1 cellular context compared by ENCODE assay signal in the genomic region with DNA sequence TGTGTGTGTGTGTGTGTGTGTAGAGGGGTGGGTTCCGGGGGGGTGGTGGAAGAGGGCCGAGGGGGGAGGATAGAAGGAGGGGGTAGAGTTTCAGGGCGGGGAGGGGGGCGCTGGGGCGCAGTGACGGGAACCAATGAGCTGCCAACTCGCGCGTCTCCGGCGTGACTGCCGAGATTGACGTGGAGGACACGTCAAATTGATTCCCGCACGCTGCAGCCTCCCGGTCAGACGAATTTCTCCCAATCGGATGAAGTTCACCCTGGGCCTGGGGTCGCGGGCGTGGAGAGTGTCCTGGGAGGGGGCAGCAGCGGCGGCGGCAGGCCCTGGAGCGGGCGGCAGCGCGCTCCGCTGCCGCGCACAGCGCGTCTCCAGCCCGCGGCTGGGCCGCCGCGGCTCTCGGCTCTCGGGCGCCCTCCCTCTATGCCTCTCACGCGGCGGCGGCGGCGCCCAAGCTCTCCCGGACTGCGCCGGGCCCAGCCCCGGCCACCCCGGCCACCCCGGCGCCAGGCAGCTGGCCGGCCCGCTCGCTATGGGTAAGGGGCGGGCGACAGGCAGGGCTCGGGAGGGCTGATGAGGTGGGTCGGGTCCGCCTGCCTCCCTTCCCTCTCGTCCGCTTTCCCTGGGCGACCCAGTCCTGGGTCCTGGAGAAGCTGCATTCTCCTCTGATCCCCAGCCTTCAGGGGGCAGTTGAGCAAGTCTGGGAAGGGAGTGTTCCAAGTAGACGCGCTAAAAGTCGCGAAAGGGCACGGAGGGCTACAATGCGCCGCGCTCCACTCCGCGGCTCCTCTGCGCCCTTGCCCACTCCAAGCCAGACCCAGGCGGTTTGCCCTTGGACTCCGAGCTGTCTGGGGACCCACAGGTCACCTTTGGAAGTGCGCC.
TF ChIP-seq lines count a peak whose summit lies in the region.

Gene PAX1, plus strand, starts transcription at position 199 of the 879 bp plus-strand sequence. Its CDS starts 49 bp downstream, at position 248.

TF ChIP-seq in SK-N-SH treated with all-trans-retinoic acid at 6 μM for 48 hours, 23 proteins besides CTCF, POLR2A, EP300 and RAD21 (continued from another document):
- no peak for TF ChIP-seq TSHZ2 (CRISPR knock-in tag; IDR thresholded peaks at IDR 0.05)
- TF ChIP-seq ZFP30 (CRISPR knock-in tag; IDR thresholded peaks at IDR 0.05): no peak
- TF ChIP-seq CSDC2 (CRISPR knock-in tag; IDR thresholded peaks at IDR 0.05): no peak
- no peak for TF ChIP-seq ZNF70 (CRISPR knock-in tag; IDR thresholded peaks at IDR 0.05)
- TF ChIP-seq ZFP3 (CRISPR knock-in tag; IDR thresholded peaks at IDR 0.05): no peak
- no peak for TF ChIP-seq OSR1 (CRISPR knock-in tag; IDR thresholded peaks at IDR 0.05)
- no peak for TF ChIP-seq BACH2 (CRISPR knock-in tag; IDR thresholded peaks at IDR 0.05; ENCODE audit: borderline replicate concordance)
- TF ChIP-seq ZC3H10 (CRISPR knock-in tag; IDR thresholded peaks at IDR 0.05): no peak
- no peak for TF ChIP-seq SNAI2 (CRISPR knock-in tag; IDR thresholded peaks at IDR 0.05)
